ENCODE assay signal across 9 cellular contexts in the genomic region with DNA sequence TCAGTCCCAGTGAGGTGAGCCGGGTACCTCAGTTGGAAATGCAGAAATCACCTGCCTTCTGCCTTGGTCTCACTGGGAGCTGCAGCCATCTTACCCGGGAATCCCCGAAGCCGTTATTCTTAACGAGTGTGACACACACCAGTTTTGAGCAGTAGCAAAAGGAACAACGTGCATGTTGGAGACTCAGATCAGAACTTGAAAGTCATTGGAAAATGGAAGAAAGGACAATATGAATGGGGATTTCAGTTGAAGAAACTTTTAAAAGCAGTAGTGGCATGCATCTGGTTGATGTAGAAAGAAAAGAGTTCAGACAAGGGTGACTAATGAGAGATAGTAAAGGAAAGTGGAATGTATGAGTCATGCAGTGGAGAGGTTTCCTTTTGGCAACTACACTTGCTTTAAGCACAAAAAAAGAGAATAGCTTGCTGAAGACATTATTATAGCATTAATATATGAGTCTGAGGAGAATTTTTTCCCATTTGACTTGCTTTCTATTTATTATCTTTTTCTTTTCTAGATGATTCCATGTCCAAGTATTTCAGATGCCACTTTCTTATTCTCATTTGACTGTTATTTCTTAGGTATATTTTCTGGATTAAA. TPM values are rescaled to one million over a fixed set of nuclear protein-coding genes. Genes with fewer than 3 reads are reported as not detected.
DNase-seq lines count a peak whose midpoint lies in the region; ATAC-seq lines count a peak whose summit lies in the region.
"Had no signal": no experiment of that assay in that cellular context is flagged by ENCODE, and none has a peak within 500 bp of the region (broad histone marks: within the 10 kb centered on the region; RNA-seq: fewer than 3 reads in every experiment).

No MANE protein-coding gene starts in this region.

- peak; percentile 85 for ATAC-seq in HG02798 (IDR thresholded peaks at IDR 0.05; ENCODE audit: poor library complexity, unreplicated experiment)
- peak; percentile 95 to 99 for ATAC-seq in left cardiac atrium

- DNase-seq in NCI-H2196 (lab: John Stamatoyannopoulos, UW; ENCODE audit: unreplicated experiment) (peak; percentile 5), NCI-H2196 treated with DMSO at 0.1 percent for 48 hours (lab: John Stamatoyannopoulos, UW; ENCODE audit: unreplicated experiment) (no peak), NCI-H226 (peak; percentile 88), left cardiac atrium (no peak), midbrain (lab: John Stamatoyannopoulos, UW) (no peak)
- peak; percentile 67 to 68 for DNase-seq in activated T-cell treated with anti-CD3 and anti-CD28 coated beads, Interleukin-2, amount 50 U/mL, for 48 hours
- peak; percentile 37 for DNase-seq in stimulated activated CD4-positive, alpha-beta T cell treated with anti-CD3 and anti-CD28 coated beads, Interleukin-12 subunit alpha, Interleukin-12 subunit beta, amount 100 ng/mL, for 4 hours
- DNase-seq: naive thymus-derived CD8-positive, alpha-beta T cell had no signal

- intact Hi-C loops in left cardiac atrium (cut with DNase I), result loop anchor here in 1 of 2 donors (5.0 kb wide), 1 partner anchor 55 kb away; the partner anchor contains the start of genes CERT1 and POLK

RNA-seq across cellular contexts. Expression of gene ANKDD1B, which starts 44.4 kb away (rescaled TPM):
- total RNA-seq in left cardiac atrium, result under 1 TPM in 1 of 2 donors, not detected in 1; 0.21 TPM

RNA-seq across cellular contexts. Expression of gene POLK, which starts 55.1 kb away (rescaled TPM):
- 10 to 100 TPM; 20.6 to 23.1 TPM for total RNA-seq in left cardiac atrium

RNA-seq across cellular contexts. Expression of gene CERT1, which starts 55.4 kb away (rescaled TPM):
- 10 to 100 TPM; 21.6 to 32.9 TPM for total RNA-seq in left cardiac atrium

Comparison
In these comparisons a context has a peak if more than half of its experiments do, and no peak if none do; other contexts are left out.
1. DNase-seq: peak in NCI-H2196 (single experiment), NCI-H226 (single experiment), activated T-cell treated with anti-CD3 and anti-CD28 coated beads, Interleukin-2, amount 50 U/mL, for 48 hours (2 of 2) and stimulated activated CD4-positive, alpha-beta T cell treated with anti-CD3 and anti-CD28 coated beads, Interleukin-12 subunit alpha, Interleukin-12 subunit beta, amount 100 ng/mL, for 4 hours (single experiment); none in NCI-H2196 treated with DMSO at 0.1 percent for 48 hours (single experiment), left cardiac atrium (single experiment) and midbrain (single experiment).